Comparison of ENCODE assay signal across 8 cellular contexts in genomic region chr14:94132285-94132887, GRCh38. TPM values are rescaled to one million over a fixed set of nuclear protein-coding genes. Genes with fewer than 3 reads are reported as not detected.
DNase-seq lines count a peak whose midpoint lies in the region; ATAC-seq, FAIRE-seq and TF ChIP-seq lines count a peak whose summit lies in the region.

No MANE protein-coding gene starts in this region.

- no peak for ATAC-seq in GM21619 (IDR thresholded peaks at IDR 0.05; ENCODE audit: unreplicated experiment)

- H3K27ac ChIP-seq in Peyer's patch (no peak overlapping the region), small intestine (ENCODE audit: low read depth in 1 of 2, low read length in 1 of 2) (no peak overlapping the region)

- H3K4me1 Mint-ChIP-seq in activated T-cell treated with anti-CD3 and anti-CD28 coated beads, Interleukin-2, amount 50 U/mL, for 24 hours (ENCODE audit: low read depth) = peaks cover 24% of the 10 kb centered on the region
- peaks cover 18% of the 10 kb centered on the region for H3K4me1 Mint-ChIP-seq in activated naive CD4-positive, alpha-beta T cell treated with anti-CD3 and anti-CD28 coated beads for 36 hours (ENCODE audit: low read depth)

- H3K27me3 Mint-ChIP-seq in activated T-cell treated with anti-CD3 and anti-CD28 coated beads, Interleukin-2, amount 50 U/mL, for 24 hours = peaks cover 13% of the 10 kb centered on the region
- no peaks in the 10 kb centered on the region for H3K27me3 Mint-ChIP-seq in activated naive CD4-positive, alpha-beta T cell treated with anti-CD3 and anti-CD28 coated beads for 36 hours (ENCODE audit: low read depth)

- H3K9me3 ChIP-seq in Peyer's patch (no peaks in the 10 kb centered on the region), small intestine (ENCODE audit: control insufficient read depth, low read depth) (no peaks in the 10 kb centered on the region)

- H3K27ac Mint-ChIP-seq in activated T-cell treated with anti-CD3 and anti-CD28 coated beads, Interleukin-2, amount 50 U/mL, for 24 hours = no peak overlapping the region
- no peak overlapping the region for H3K27ac Mint-ChIP-seq in activated naive CD4-positive, alpha-beta T cell treated with anti-CD3 and anti-CD28 coated beads for 36 hours

- TF ChIP-seq POLR2A in Peyer's patch (IDR thresholded peaks at IDR 0.05) = no peak

- H3K27me3 ChIP-seq in Peyer's patch = no peaks in the 10 kb centered on the region
- H3K27me3 ChIP-seq in small intestine (ENCODE audit: control insufficient read depth in 2 of 2, insufficient read depth in 2 of 2, low read length in 2 of 2) = no peaks in the 10 kb centered on the region

- 42 to 46% (median 46%) methylated on average over 4 of the region's 4 CpGs for WGBS in small intestine, 3 donors

- intact Hi-C loops in activated naive CD4-positive, alpha-beta T cell treated with anti-CD3 and anti-CD28 coated beads for 36 hours (cut with micrococcal nuclease) = loop anchor here (1.0 to 2.0 kb wide), 4 partner anchors 48 to 416 kb away; no protein-coding TSS in a partner anchor

- CTCF ChIA-PET in activated naive CD4-positive, alpha-beta T cell treated with anti-CD3 and anti-CD28 coated beads for 36 hours (lab: Charles Lee) = interaction anchor here (0.6 to 5.0 kb wide), 34 partner anchors 9 to 819 kb away, joined by 3 to 82 read pairs (median 4); partner anchors contain the start of genes DDX24 and IFI27L1

- H3K4me1 ChIP-seq in Peyer's patch (peaks cover 0 to 14% (median 3%) of the 10 kb centered on the region in 4 donors), small intestine (ENCODE audit: control insufficient read depth in 2 of 2, insufficient read depth in 1 of 2, low read depth in 1 of 2, low read length in 1 of 2) (no peaks in the 10 kb centered on the region)

- TF ChIP-seq CTCF in Peyer's patch (IDR thresholded peaks at IDR 0.05) = peak; percentile 59 to 79 (median 74)

- H3K36me3 ChIP-seq in Peyer's patch = no peaks in the 10 kb centered on the region
- no peaks in the 10 kb centered on the region for H3K36me3 ChIP-seq in small intestine (ENCODE audit: control insufficient read depth in 2 of 2, insufficient read depth in 2 of 2, low read length in 2 of 2)

- no peak for FAIRE-seq in small intestine (lab: Jason Lieb, UNC)

- peaks cover 5% of the 10 kb centered on the region for H3K9me3 Mint-ChIP-seq in activated T-cell treated with anti-CD3 and anti-CD28 coated beads, Interleukin-2, amount 50 U/mL, for 24 hours
- H3K9me3 Mint-ChIP-seq in activated naive CD4-positive, alpha-beta T cell treated with anti-CD3 and anti-CD28 coated beads for 36 hours = peaks cover 7% of the 10 kb centered on the region

- H3K4me3 Mint-ChIP-seq in activated T-cell treated with anti-CD3 and anti-CD28 coated beads, Interleukin-2, amount 50 U/mL, for 24 hours = no peak overlapping the region
- H3K4me3 Mint-ChIP-seq in activated naive CD4-positive, alpha-beta T cell treated with anti-CD3 and anti-CD28 coated beads for 36 hours = no peak overlapping the region

- H3K4me3 ChIP-seq in Peyer's patch (no peak overlapping the region), small intestine (ENCODE audit: low read depth in 1 of 2, low read length in 2 of 2) (no peak overlapping the region)

- no peaks in the 10 kb centered on the region for H3K36me3 Mint-ChIP-seq in activated T-cell treated with anti-CD3 and anti-CD28 coated beads, Interleukin-2, amount 50 U/mL, for 24 hours (ENCODE audit: low read depth)
- peaks cover 4% of the 10 kb centered on the region for H3K36me3 Mint-ChIP-seq in activated naive CD4-positive, alpha-beta T cell treated with anti-CD3 and anti-CD28 coated beads for 36 hours (ENCODE audit: low read depth)

- DNase-seq in activated T-cell treated with anti-CD3 and anti-CD28 coated beads for 24 hours (ENCODE audit: low read depth) (peak; percentile 51), LHCN-M2 (ENCODE audit: low read depth) (peak; percentile 71), Peyer's patch (peak in 2 of 3 donors; percentile 50 to 76), globus pallidus (ENCODE audit: low spot score) (peak; percentile 83), small intestine (peak; percentile 63)
- DNase-seq in activated T-cell treated with anti-CD3 and anti-CD28 coated beads, Interleukin-2, amount 50 U/mL, for 24 hours = no peak
- DNase-seq in activated naive CD4-positive, alpha-beta T cell treated with anti-CD3 and anti-CD28 coated beads for 36 hours = peak; percentile 79

RNA-seq across cellular contexts. Expression of gene IFI27L2, which starts 3.0 kb away (rescaled TPM):
- total RNA-seq in LHCN-M2 (2014; rRNA removed) = 63.5 and 107 TPM in 2 replicates
- polyA plus RNA-seq in LHCN-M2 (2012) = 382 TPM
- 10 to 100 TPM; 26.5 to 91.1 (median 63.9) TPM for total RNA-seq in Peyer's patch
- total RNA-seq in activated naive CD4-positive, alpha-beta T cell treated with anti-CD3 and anti-CD28 coated beads for 36 hours = 10 to 100 TPM; 67.0 to 73.4 TPM
- 10 to 100 TPM; 23.0 to 96.7 (median 83.8) TPM for polyA plus RNA-seq in small intestine

RNA-seq across cellular contexts. Expression of gene IFI27, which starts 21.9 kb away (rescaled TPM):
- total RNA-seq in LHCN-M2 (2014; rRNA removed) = 0.51 and 1.5 TPM in 2 replicates
- polyA plus RNA-seq in LHCN-M2 (2012) = 0.53 TPM
- total RNA-seq in Peyer's patch = 100 to 1,000 TPM; 163 to 668 (median 294) TPM
- total RNA-seq in activated naive CD4-positive, alpha-beta T cell treated with anti-CD3 and anti-CD28 coated beads for 36 hours = 1 to 10 TPM; 1.5 to 2.3 TPM
- 1,000 to 10,000 TPM in 1 of 3 donors, 100 to 1,000 TPM in 2; 285 to 1,277 (median 806) TPM for polyA plus RNA-seq in small intestine

RNA-seq across cellular contexts. Expression of gene PPP4R4, which starts 41.7 kb away (rescaled TPM):
- total RNA-seq in LHCN-M2 (2014; rRNA removed) = 0.19 and 0.40 TPM in 2 replicates
- polyA plus RNA-seq in LHCN-M2 (2012) = 0.10 TPM
- 1 to 10 TPM in 2 of 4 donors, not detected in 2; 2.5 to 5.0 TPM for total RNA-seq in Peyer's patch
- total RNA-seq in activated naive CD4-positive, alpha-beta T cell treated with anti-CD3 and anti-CD28 coated beads for 36 hours = 10 to 100 TPM; 13.2 to 13.9 TPM
- under 1 TPM in 1 of 3 donors, not detected in 2; 0.03 TPM for polyA plus RNA-seq in small intestine

RNA-seq across cellular contexts. Expression of gene IFI27L1, which starts 51.3 kb away (rescaled TPM):
- total RNA-seq in LHCN-M2 (2014; rRNA removed) (21.0 and 31.2 TPM in 2 replicates), Peyer's patch (10 to 100 TPM in 1 of 4 donors, 1 to 10 TPM in 3; 4.9 to 14.7 (median 6.6) TPM)
- polyA plus RNA-seq in LHCN-M2 (2012) = 52.8 TPM
- 10 to 100 TPM; 33.9 to 35.8 TPM for total RNA-seq in activated naive CD4-positive, alpha-beta T cell treated with anti-CD3 and anti-CD28 coated beads for 36 hours
- 10 to 100 TPM; 29.2 to 44.5 (median 29.8) TPM for polyA plus RNA-seq in small intestine

RNA-seq across cellular contexts. Expression of gene DDX24, which starts 51.4 kb away (rescaled TPM):
- total RNA-seq in LHCN-M2 (2014; rRNA removed) (155 and 171 TPM in 2 replicates), Peyer's patch (100 to 1,000 TPM in 1 of 4 donors, 10 to 100 TPM in 3; 66.2 to 210 (median 72.5) TPM)
- 147 TPM for polyA plus RNA-seq in LHCN-M2 (2012)
- 100 to 1,000 TPM; 190 to 200 TPM for total RNA-seq in activated naive CD4-positive, alpha-beta T cell treated with anti-CD3 and anti-CD28 coated beads for 36 hours
- 10 to 100 TPM; 35.1 to 64.6 (median 51.2) TPM for polyA plus RNA-seq in small intestine

Comparison
In these comparisons a context has a peak if more than half of its experiments do, and no peak if none do; other contexts are left out.
1. RNA of gene IFI27, which starts 21.9 kb away (total RNA-seq): 163 to 668 TPM in Peyer's patch; 1.5 to 2.3 TPM in activated naive CD4-positive, alpha-beta T cell treated with anti-CD3 and anti-CD28 coated beads for 36 hours and 0.51 to 1.5 TPM in LHCN-M2; every median in the first group is over 10 times any median in the second.